In genomic region chr3:178386880-178387279, GRCh38 we compare ENCODE assay signal across 18 cellular contexts.
"Had no signal": no experiment of that assay in that cellular context is flagged by ENCODE, and none has a peak within 500 bp of the region (broad histone marks: within the 10 kb centered on the region; RNA-seq: fewer than 3 reads in every experiment).

No MANE protein-coding gene starts in this region.

- H3K36me3 ChIP-seq: neural progenitor cell, upper lobe of left lung had no signal

- DNase-seq: activated CD4-positive, alpha-beta T cell treated with anti-CD3 and anti-CD28 coated beads, Interleukin-2, amount 10 ng/mL, durations not matched to agents 24 days and 14 days; activated CD4-positive, CD25-positive, alpha-beta regulatory T cell; activated CD8-positive, alpha-beta T cell treated with anti-CD3 and anti-CD28 coated beads for 36 hours; activated naive CD4-positive, alpha-beta T cell treated with Interleukin-2 at 50 U/mL for 16 hours; activated naive CD8-positive, alpha-beta T cell treated with anti-CD3 and anti-CD28 coated beads, Interleukin-2, amount 10 ng/mL, durations not matched to agents 7 days and 5 days; activated T-cell treated with anti-CD3 and anti-CD28 coated beads, Interleukin-2, amount 50 U/mL, for 24 hours; body of pancreas; effector memory CD8-positive, alpha-beta T cell; left cardiac atrium; psoas muscle; right cardiac atrium; stimulated activated CD4-positive, alpha-beta T cell treated with anti-CD3 and anti-CD28 coated beads, Interleukin-15, amount 100 ng/mL, for 24 hours; stimulated activated CD4-positive, alpha-beta T cell treated with anti-CD3 and anti-CD28 coated beads, Interleukin-2, amount 100 ng/mL, for 48 hours; stimulated activated naive CD8-positive, alpha-beta T cell treated with anti-CD3 and anti-CD28 coated beads, Interleukin-15, amount 100 ng/mL, for 72 hours; T1000; upper lobe of left lung had no signal

- H3K27me3 ChIP-seq: body of pancreas, neural progenitor cell, upper lobe of left lung had no signal

- H3K27ac ChIP-seq: body of pancreas, neural progenitor cell, psoas muscle, skin epidermis, upper lobe of left lung had no signal

- ATAC-seq: body of pancreas; effector memory CD8-positive, alpha-beta T cell; left cardiac atrium; psoas muscle; right cardiac atrium; stimulated activated naive CD8-positive, alpha-beta T cell treated with anti-CD3 and anti-CD28 coated beads, Interleukin-15, amount 100 ng/mL, for 72 hours had no signal

- H3K4me1 ChIP-seq: body of pancreas had no signal

- H3K9me3 ChIP-seq: body of pancreas, psoas muscle, upper lobe of left lung had no signal

- H3K4me3 ChIP-seq: body of pancreas, neural progenitor cell, psoas muscle, skin epidermis, upper lobe of left lung had no signal
